ENCODE assay signal across 1 cellular context in the genomic region with DNA sequence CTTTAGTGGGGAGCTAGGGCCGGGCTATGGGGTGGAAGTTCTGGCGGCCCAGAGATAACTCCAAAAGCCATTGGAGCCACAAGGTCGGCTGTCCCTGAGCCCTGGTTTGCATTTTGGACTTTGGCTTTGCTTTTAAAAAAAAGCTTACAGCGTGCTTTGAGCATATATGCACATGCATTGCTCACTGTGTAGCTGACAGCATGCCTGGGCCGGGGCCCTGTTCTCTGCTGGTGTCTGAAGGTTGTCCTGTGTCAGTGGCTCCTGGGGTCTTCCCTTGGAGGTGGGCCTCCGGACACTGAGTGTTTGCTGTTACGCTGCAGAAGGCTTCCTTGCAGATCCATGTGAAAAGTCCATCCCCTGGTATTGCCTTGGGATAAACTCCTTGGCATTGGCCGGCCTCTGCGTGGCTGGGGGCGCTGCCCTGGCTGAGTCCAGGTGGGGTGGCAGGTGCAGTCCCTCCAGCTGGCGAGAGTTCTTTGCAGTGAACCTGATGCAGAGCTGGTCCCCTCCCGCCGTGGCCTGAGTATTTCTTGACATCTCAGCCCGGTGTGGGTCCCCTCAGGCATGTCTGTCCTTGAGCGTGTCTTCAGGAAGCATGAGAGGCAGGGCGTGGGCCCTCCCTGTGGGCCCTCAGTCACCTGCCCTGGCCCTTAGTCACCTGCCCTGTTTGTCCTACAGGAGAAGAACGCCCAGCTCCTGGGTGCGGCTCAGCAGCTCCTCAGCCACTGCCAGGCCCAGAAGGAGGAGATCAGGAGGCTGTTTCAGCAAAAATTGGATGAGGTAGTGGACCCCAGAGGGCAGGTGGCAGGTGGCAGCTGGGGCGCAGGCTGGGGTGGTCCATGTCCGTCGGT.
TF ChIP-seq lines count a peak whose summit lies in the region.

No MANE protein-coding gene starts in this region.

TF ChIP-seq in HepG2, 621 proteins besides CTCF, POLR2A, EP300 and RAD21 (continued from another document and continues in another):
- TF ChIP-seq ATF1 (CRISPR knock-in tag; IDR thresholded peaks at IDR 0.05) (peak; percentile 40; the same call in 1 of the 2 replicates), ZNF343 (CRISPR knock-in tag; IDR thresholded peaks at IDR 0.05) (peak; percentile 73; the same call in 1 of the 2 replicates), ZSCAN29 (CRISPR knock-in tag; conservative IDR thresholded peaks at IDR 0.05) (no peak), NAIF1 (CRISPR knock-in tag; IDR thresholded peaks at IDR 0.05; ENCODE audit: borderline replicate concordance) (no peak), KAT8 (CRISPR knock-in tag; IDR thresholded peaks at IDR 0.05) (peak; percentile 64; the same call in 1 of the 2 replicates), ZNF501 (CRISPR knock-in tag; IDR thresholded peaks at IDR 0.05) (peak; percentile 34; the same call in 1 of the 2 replicates), ZNF644 (CRISPR knock-in tag; IDR thresholded peaks at IDR 0.05; ENCODE audit: low read depth) (no peak), ZNF773 (CRISPR knock-in tag; IDR thresholded peaks at IDR 0.05; ENCODE audit: borderline replicate concordance) (peak; percentile 97), ZNF232 (CRISPR knock-in tag; IDR thresholded peaks at IDR 0.05; ENCODE audit: borderline replicate concordance) (peak; percentile 97), ZNF264 (CRISPR knock-in tag; IDR thresholded peaks at IDR 0.05) (peak; percentile 89), SMAD9 (CRISPR knock-in tag; IDR thresholded peaks at IDR 0.05) (no peak), HDAC2 (CRISPR knock-in tag; IDR thresholded peaks at IDR 0.05) (peak; percentile 80; the same call in 1 of the 2 replicates), ZNF431 (CRISPR knock-in tag; IDR thresholded peaks at IDR 0.05; ENCODE audit: borderline replicate concordance, low read depth) (peak; percentile 81), MED13 (CRISPR knock-in tag; IDR thresholded peaks at IDR 0.05) (no peak), ZNF629 (CRISPR knock-in tag; conservative IDR thresholded peaks at IDR 0.05) (peak; percentile 40; the same call in 1 of the 2 replicates), ZIK1 (CRISPR knock-in tag; IDR thresholded peaks at IDR 0.05; ENCODE audit: borderline replicate concordance, low read depth) (peak; percentile 85; the same call in 1 of the 2 replicates)
- TF ChIP-seq, protein P1, sequence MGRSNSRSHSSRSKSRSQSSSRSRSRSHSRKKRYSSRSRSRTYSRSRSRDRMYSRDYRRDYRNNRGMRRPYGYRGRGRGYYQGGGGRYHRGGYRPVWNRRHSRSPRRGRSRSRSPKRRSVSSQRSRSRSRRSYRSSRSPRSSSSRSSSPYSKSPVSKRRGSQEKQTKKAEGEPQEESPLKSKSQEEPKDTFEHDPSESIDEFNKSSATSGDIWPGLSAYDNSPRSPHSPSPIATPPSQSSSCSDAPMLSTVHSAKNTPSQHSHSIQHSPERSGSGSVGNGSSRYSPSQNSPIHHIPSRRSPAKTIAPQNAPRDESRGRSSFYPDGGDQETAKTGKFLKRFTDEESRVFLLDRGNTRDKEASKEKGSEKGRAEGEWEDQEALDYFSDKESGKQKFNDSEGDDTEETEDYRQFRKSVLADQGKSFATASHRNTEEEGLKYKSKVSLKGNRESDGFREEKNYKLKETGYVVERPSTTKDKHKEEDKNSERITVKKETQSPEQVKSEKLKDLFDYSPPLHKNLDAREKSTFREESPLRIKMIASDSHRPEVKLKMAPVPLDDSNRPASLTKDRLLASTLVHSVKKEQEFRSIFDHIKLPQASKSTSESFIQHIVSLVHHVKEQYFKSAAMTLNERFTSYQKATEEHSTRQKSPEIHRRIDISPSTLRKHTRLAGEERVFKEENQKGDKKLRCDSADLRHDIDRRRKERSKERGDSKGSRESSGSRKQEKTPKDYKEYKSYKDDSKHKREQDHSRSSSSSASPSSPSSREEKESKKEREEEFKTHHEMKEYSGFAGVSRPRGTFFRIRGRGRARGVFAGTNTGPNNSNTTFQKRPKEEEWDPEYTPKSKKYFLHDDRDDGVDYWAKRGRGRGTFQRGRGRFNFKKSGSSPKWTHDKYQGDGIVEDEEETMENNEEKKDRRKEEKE (IDR thresholded peaks at IDR 0.05) = no peak
- TF ChIP-seq, protein P2, sequence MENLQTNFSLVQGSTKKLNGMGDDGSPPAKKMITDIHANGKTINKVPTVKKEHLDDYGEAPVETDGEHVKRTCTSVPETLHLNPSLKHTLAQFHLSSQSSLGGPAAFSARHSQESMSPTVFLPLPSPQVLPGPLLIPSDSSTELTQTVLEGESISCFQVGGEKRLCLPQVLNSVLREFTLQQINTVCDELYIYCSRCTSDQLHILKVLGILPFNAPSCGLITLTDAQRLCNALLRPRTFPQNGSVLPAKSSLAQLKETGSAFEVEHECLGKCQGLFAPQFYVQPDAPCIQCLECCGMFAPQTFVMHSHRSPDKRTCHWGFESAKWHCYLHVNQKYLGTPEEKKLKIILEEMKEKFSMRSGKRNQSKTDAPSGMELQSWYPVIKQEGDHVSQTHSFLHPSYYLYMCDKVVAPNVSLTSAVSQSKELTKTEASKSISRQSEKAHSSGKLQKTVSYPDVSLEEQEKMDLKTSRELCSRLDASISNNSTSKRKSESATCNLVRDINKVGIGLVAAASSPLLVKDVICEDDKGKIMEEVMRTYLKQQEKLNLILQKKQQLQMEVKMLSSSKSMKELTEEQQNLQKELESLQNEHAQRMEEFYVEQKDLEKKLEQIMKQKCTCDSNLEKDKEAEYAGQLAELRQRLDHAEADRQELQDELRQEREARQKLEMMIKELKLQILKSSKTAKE (CRISPR knock-in tag; IDR thresholded peaks at IDR 0.05; ENCODE audit: borderline replicate concordance) = no peak
- TF ChIP-seq, protein P3, sequence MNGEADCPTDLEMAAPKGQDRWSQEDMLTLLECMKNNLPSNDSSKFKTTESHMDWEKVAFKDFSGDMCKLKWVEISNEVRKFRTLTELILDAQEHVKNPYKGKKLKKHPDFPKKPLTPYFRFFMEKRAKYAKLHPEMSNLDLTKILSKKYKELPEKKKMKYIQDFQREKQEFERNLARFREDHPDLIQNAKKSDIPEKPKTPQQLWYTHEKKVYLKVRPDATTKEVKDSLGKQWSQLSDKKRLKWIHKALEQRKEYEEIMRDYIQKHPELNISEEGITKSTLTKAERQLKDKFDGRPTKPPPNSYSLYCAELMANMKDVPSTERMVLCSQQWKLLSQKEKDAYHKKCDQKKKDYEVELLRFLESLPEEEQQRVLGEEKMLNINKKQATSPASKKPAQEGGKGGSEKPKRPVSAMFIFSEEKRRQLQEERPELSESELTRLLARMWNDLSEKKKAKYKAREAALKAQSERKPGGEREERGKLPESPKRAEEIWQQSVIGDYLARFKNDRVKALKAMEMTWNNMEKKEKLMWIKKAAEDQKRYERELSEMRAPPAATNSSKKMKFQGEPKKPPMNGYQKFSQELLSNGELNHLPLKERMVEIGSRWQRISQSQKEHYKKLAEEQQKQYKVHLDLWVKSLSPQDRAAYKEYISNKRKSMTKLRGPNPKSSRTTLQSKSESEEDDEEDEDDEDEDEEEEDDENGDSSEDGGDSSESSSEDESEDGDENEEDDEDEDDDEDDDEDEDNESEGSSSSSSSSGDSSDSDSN (CRISPR knock-in tag; IDR thresholded peaks at IDR 0.05) = peak; percentile 44; the same call in 1 of the 2 replicates
- TF ChIP-seq, protein P4, sequence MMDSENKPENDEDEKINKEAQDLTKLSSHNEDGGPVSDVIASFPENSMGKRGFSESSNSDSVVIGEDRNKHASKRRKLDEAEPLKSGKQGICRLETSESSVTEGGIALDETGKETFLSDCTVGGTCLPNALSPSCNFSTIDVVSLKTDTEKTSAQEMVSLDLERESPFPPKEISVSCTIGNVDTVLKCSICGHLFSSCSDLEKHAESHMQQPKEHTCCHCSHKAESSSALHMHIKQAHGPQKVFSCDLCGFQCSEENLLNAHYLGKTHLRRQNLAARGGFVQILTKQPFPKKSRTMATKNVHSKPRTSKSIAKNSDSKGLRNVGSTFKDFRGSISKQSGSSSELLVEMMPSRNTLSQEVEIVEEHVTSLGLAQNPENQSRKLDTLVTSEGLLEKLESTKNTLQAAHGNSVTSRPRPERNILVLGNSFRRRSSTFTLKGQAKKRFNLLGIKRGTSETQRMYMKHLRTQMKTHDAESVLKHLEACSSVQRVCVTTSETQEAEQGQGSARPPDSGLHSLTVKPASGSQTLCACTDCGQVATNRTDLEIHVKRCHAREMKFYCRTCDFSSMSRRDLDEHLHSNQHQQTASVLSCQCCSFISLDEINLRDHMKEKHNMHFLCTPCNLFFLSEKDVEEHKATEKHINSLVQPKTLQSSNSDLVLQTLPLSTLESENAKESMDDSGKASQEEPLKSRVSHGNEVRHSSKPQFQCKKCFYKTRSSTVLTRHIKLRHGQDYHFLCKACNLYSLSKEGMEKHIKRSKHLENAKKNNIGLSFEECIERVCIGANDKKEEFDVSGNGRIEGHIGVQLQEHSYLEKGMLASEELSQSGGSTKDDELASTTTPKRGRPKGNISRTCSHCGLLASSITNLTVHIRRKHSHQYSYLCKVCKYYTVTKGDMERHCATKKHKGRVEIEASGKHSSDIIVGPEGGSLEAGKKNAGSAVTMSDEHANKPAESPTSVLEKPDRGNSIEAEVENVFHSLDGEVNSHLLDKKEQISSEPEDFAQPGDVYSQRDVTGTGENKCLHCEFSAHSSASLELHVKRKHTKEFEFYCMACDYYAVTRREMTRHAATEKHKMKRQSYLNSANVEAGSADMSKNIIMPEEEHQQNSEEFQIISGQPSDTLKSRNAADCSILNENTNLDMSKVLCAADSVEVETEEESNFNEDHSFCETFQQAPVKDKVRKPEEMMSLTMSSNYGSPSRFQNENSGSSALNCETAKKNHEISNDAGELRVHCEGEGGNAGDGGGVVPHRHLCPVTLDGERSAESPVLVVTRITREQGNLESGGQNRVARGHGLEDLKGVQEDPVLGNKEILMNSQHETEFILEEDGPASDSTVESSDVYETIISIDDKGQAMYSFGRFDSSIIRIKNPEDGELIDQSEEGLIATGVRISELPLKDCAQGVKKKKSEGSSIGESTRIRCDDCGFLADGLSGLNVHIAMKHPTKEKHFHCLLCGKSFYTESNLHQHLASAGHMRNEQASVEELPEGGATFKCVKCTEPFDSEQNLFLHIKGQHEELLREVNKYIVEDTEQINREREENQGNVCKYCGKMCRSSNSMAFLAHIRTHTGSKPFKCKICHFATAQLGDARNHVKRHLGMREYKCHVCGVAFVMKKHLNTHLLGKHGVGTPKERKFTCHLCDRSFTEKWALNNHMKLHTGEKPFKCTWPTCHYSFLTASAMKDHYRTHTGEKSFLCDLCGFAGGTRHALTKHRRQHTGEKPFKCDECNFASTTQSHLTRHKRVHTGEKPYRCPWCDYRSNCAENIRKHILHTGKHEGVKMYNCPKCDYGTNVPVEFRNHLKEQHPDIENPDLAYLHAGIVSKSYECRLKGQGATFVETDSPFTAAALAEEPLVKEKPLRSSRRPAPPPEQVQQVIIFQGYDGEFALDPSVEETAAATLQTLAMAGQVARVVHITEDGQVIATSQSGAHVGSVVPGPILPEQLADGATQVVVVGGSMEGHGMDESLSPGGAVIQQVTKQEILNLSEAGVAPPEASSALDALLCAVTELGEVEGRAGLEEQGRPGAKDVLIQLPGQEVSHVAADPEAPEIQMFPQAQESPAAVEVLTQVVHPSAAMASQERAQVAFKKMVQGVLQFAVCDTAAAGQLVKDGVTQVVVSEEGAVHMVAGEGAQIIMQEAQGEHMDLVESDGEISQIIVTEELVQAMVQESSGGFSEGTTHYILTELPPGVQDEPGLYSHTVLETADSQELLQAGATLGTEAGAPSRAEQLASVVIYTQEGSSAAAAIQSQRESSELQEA (CRISPR knock-in tag; IDR thresholded peaks at IDR 0.05; ENCODE audit: not compliant biosample characterization) = no peak
- TF ChIP-seq, protein P5, sequence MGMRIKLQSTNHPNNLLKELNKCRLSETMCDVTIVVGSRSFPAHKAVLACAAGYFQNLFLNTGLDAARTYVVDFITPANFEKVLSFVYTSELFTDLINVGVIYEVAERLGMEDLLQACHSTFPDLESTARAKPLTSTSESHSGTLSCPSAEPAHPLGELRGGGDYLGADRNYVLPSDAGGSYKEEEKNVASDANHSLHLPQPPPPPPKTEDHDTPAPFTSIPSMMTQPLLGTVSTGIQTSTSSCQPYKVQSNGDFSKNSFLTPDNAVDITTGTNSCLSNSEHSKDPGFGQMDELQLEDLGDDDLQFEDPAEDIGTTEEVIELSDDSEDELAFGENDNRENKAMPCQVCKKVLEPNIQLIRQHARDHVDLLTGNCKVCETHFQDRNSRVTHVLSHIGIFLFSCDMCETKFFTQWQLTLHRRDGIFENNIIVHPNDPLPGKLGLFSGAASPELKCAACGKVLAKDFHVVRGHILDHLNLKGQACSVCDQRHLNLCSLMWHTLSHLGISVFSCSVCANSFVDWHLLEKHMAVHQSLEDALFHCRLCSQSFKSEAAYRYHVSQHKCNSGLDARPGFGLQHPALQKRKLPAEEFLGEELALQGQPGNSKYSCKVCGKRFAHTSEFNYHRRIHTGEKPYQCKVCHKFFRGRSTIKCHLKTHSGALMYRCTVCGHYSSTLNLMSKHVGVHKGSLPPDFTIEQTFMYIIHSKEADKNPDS (CRISPR knock-in tag; IDR thresholded peaks at IDR 0.05) = no peak
- TF ChIP-seq, protein P6, sequence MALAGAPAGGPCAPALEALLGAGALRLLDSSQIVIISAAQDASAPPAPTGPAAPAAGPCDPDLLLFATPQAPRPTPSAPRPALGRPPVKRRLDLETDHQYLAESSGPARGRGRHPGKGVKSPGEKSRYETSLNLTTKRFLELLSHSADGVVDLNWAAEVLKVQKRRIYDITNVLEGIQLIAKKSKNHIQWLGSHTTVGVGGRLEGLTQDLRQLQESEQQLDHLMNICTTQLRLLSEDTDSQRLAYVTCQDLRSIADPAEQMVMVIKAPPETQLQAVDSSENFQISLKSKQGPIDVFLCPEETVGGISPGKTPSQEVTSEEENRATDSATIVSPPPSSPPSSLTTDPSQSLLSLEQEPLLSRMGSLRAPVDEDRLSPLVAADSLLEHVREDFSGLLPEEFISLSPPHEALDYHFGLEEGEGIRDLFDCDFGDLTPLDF (CRISPR knock-in tag; IDR thresholded peaks at IDR 0.05) = peak; percentile 76
- TF ChIP-seq, protein P7, sequence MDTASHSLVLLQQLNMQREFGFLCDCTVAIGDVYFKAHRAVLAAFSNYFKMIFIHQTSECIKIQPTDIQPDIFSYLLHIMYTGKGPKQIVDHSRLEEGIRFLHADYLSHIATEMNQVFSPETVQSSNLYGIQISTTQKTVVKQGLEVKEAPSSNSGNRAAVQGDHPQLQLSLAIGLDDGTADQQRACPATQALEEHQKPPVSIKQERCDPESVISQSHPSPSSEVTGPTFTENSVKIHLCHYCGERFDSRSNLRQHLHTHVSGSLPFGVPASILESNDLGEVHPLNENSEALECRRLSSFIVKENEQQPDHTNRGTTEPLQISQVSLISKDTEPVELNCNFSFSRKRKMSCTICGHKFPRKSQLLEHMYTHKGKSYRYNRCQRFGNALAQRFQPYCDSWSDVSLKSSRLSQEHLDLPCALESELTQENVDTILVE (CRISPR knock-in tag; IDR thresholded peaks at IDR 0.05) = peak; percentile 17; the same call in 1 of the 2 replicates
- TF ChIP-seq, protein P8, sequence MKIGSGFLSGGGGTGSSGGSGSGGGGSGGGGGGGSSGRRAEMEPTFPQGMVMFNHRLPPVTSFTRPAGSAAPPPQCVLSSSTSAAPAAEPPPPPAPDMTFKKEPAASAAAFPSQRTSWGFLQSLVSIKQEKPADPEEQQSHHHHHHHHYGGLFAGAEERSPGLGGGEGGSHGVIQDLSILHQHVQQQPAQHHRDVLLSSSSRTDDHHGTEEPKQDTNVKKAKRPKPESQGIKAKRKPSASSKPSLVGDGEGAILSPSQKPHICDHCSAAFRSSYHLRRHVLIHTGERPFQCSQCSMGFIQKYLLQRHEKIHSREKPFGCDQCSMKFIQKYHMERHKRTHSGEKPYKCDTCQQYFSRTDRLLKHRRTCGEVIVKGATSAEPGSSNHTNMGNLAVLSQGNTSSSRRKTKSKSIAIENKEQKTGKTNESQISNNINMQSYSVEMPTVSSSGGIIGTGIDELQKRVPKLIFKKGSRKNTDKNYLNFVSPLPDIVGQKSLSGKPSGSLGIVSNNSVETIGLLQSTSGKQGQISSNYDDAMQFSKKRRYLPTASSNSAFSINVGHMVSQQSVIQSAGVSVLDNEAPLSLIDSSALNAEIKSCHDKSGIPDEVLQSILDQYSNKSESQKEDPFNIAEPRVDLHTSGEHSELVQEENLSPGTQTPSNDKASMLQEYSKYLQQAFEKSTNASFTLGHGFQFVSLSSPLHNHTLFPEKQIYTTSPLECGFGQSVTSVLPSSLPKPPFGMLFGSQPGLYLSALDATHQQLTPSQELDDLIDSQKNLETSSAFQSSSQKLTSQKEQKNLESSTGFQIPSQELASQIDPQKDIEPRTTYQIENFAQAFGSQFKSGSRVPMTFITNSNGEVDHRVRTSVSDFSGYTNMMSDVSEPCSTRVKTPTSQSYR (CRISPR knock-in tag; IDR thresholded peaks at IDR 0.05; ENCODE audit: borderline replicate concordance) = no peak; the same call in 1 of the 2 replicates
